15 cellular contexts compared by ENCODE assay signal in the genomic region with DNA sequence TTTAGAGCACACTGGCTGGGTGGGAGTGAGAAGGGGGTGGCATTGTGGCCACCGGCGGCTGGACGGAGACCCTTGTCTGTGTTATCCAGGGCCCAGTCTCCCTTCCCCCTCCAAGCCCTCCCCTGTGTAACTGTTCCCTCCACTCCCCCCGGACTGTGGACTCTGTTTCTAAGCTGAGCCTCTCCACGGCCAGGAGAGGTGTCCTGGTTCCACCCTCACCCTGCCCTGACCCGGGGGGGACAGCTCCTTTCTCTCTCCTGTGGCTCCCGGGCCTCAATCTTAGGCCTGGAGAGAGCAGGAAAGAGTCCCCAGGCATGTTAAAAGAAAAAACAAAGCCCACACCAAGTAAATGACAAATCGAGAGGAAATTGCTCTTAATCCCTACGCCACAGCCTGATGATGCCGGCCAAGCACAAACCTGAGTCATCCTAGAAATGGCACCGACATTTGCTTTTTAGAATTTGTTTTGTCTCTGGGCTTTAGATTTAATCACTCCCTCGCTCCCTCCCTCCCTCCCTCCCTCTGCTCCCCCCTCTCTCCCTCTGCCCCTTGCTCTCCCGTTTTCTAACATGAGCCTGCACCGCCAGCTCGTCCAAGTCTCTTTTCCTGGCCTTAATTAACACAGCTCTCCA.
DNase-seq lines count a peak whose midpoint lies in the region; TF ChIP-seq lines count a peak whose summit lies in the region.
"Had no signal": no experiment of that assay in that cellular context is flagged by ENCODE, and none has a peak within 500 bp of the region (broad histone marks: within the 10 kb centered on the region; RNA-seq: fewer than 3 reads in every experiment).

No MANE protein-coding gene starts in this region.

- TF ChIP-seq CTCF in AG09309 (IDR thresholded peaks at IDR 0.05; ENCODE audit: control insufficient read depth, insufficient read depth, low read depth, low read length, missing control alignments) (no peak), dorsolateral prefrontal cortex (IDR thresholded peaks at IDR 0.05 in 54 of 56, conservative IDR thresholded peaks at IDR 0.05 in 2 of 56; ENCODE audit: low read depth in 1 of 56, partially characterized antibody in 56 of 56) (no peak), nephron (IDR thresholded peaks at IDR 0.05; ENCODE audit: unreplicated experiment in 3 of 3) (no peak)

- no peaks in the 10 kb centered on the region for H3K36me3 Mint-ChIP-seq in nephron (ENCODE audit: low read depth)
- H3K36me3 Mint-ChIP-seq: T-cell had no signal

- peaks cover 8% of the 10 kb centered on the region for H3K27me3 Mint-ChIP-seq in nephron (ENCODE audit: low read depth)

- intact Hi-C loops in dorsolateral prefrontal cortex (cut with DNase I), result no loop called here

- peak; percentile 20 for DNase-seq in AG09309 (ENCODE audit: low read depth)
- DNase-seq in LHCN-M2 (ENCODE audit: low read depth), result peak; percentile 57
- peak in 1 of 10 donors; percentile 31 for DNase-seq in dorsolateral prefrontal cortex
- no peak for DNase-seq in NCI-H2171 treated with DMSO at 0.1 percent for 48 hours (lab: John Stamatoyannopoulos, UW)
- no peak for DNase-seq in SHP77 (lab: John Stamatoyannopoulos, UW)
- DNase-seq in CD1c-positive myeloid dendritic cell (ENCODE audit: extremely low spot score), result no peak
- DNase-seq in NCI-H748 treated with DMSO at 0.1 percent for 48 hours (lab: John Stamatoyannopoulos, UW), result no peak
- DNase-seq: activated CD4-positive, alpha-beta T cell treated with anti-CD3 and anti-CD28 coated beads for 48 hours; OCI-M1; T-cell had no signal

- no peaks in the 10 kb centered on the region for H3K27me3 ChIP-seq in dorsolateral prefrontal cortex
- H3K27me3 ChIP-seq: ascending aorta, ovary had no signal

- H3K4me1 Mint-ChIP-seq in nephron, result peaks cover 12% of the 10 kb centered on the region
- H3K4me1 Mint-ChIP-seq: T-cell had no signal

- H3K9me3 Mint-ChIP-seq in nephron, result no peaks in the 10 kb centered on the region
- H3K9me3 Mint-ChIP-seq: T-cell had no signal

- peak overlapping the region in 44 of 59 donors; percentile 18 to 77 (median 57) for H3K27ac ChIP-seq in dorsolateral prefrontal cortex
- H3K27ac ChIP-seq: ascending aorta, C4-2B, ovary had no signal

- H3K4me3 ChIP-seq in AG09309 (ENCODE audit: control insufficient read depth, low read depth, low read length), result no peak overlapping the region
- peak overlapping the region in 17 of 59 donors; percentile 1 to 47 (median 28) for H3K4me3 ChIP-seq in dorsolateral prefrontal cortex
- H3K4me3 ChIP-seq: ascending aorta, lung, ovary had no signal

- H3K27ac Mint-ChIP-seq in nephron, result peak overlapping the region; percentile 22 to 49 (median 42)
- H3K27ac Mint-ChIP-seq: T-cell had no signal

- H3K4me3 Mint-ChIP-seq in nephron, result no peak overlapping the region
- H3K4me3 Mint-ChIP-seq: T-cell had no signal

Comparison
In these comparisons a context has a peak if more than half of its experiments do, and no peak if none do; other contexts are left out.
1. DNase-seq: peak in AG09309 (single experiment) and LHCN-M2 (single experiment); none in NCI-H2171 treated with DMSO at 0.1 percent for 48 hours (single experiment), SHP77 (0 of 2), CD1c-positive myeloid dendritic cell (single experiment) and NCI-H748 treated with DMSO at 0.1 percent for 48 hours (single experiment).